7 cellular contexts compared by ENCODE assay signal in the genomic region with DNA sequence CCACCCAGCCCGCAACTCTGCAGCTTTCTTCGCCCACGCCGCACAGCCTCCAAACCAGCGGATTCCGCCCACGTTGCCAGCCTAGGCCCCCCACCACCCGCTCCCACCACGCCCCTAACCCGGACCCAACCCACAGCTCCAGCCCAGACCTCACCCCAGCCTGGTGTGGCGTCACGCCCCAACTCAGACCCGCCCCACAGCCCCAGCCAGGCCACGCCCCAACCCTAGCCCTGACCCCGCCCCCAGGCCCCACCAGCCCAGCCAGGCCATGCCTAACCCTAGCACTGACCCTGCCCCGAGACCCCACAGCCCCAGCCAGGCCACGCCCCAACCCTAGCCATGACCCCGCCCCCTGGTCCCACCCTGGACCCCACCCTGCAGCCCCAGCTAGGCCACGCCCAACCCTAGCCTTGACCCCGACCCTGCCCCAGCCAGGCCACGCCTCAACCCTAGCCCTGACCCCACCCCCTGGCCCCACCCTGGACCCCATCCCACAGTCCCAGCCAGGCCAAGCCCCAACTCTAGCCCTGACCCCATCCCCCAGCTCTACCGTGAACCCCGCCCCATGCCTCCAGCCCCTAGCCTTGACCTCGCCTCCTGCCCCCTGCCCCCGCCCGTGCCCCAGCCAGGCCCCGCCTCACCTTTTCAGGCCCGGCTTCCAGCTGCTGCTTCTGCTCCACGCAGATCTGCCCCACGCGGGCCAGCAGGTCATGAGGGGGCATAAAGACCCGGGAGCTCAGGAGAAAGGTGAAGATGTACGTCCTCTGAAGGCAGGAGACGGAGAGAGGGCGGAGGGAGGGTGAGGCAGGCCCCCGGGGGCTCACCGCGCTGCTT.
DNase-seq lines count a peak whose midpoint lies in the region; ATAC-seq, FAIRE-seq and TF ChIP-seq lines count a peak whose summit lies in the region.

No MANE protein-coding gene starts in this region.

- H3K79me2 ChIP-seq in GM12878 (ENCODE audit: control insufficient read depth, insufficient read depth, low read length) (no peaks in the 10 kb centered on the region), keratinocyte (ENCODE audit: control insufficient read depth, insufficient read depth, low read length) (no peaks in the 10 kb centered on the region)

- no peaks in the 10 kb centered on the region for H3K9me1 ChIP-seq in keratinocyte (ENCODE audit: control insufficient read depth, extremely low read depth, insufficient read depth, low read length)

- BruUV-seq in GM12878 (replicated peaks; lab: Mats Ljungman, UMichigan) = no TSS peak

- SMC1A ChIA-PET in GM12878 (lab: Charles Lee; ENCODE audit: uncharacterized antibody, unreplicated experiment) = interaction anchor here (1.0 kb wide), 2 partner anchors 14 to 82 kb away, joined by 3 read pairs; no protein-coding TSS in a partner anchor

- H3K4me2 ChIP-seq in GM12878 (ENCODE audit: control insufficient read depth, insufficient read depth) (peak overlapping the region; percentile 89; the same call in 1 of the 2 replicates), keratinocyte (ENCODE audit: control insufficient read depth, extremely low read depth, insufficient read depth, low read depth, low read length) (peak overlapping the region; percentile 74)

- WGBS in GM12878 (ENCODE audit: insufficient coverage, insufficient replicate concordance, low lambda C conversion rate, missing lambda C conversion rate) = 36% methylated on average over 13 of the region's 38 CpGs

- H3K27ac ChIP-seq in GM12878 (ENCODE audit: control insufficient read depth, insufficient read depth) = no peak overlapping the region
- no peak overlapping the region for H3K27ac ChIP-seq in keratinocyte (ENCODE audit: control insufficient read depth, insufficient read depth, low read length)

- H3K9me3 ChIP-seq in NT2/D1 (ENCODE audit: insufficient read depth, low read length) = no peaks in the 10 kb centered on the region
- H3K9me3 ChIP-seq in GM12878 (replicated peaks; ENCODE audit: control insufficient read depth, insufficient read depth, low read length) = no peaks in the 10 kb centered on the region
- no peaks in the 10 kb centered on the region for H3K9me3 ChIP-seq in keratinocyte (ENCODE audit: control insufficient read depth, low read depth, low read length)

- peak overlapping the region; percentile 28 for H2AFZ ChIP-seq in GM12878 (ENCODE audit: control insufficient read depth, low read depth, low read length)
- no peak overlapping the region for H2AFZ ChIP-seq in keratinocyte (ENCODE audit: control insufficient read depth, low read length)

- H3K9ac ChIP-seq in NT2/D1 (ENCODE audit: insufficient read length, low read depth) (peak overlapping the region; percentile 90), GM12878 (ENCODE audit: control insufficient read depth, insufficient read depth, low read length) (no peak overlapping the region), keratinocyte (ENCODE audit: control insufficient read depth, extremely low read depth, insufficient read depth, low read length) (no peak overlapping the region)

- FAIRE-seq in GM12878 (lab: Jason Lieb, UNC) = no peak
- no peak for FAIRE-seq in keratinocyte (lab: Jason Lieb, UNC)

- TF ChIP-seq RAD21 in GM12878 (IDR thresholded peaks at IDR 0.05; ENCODE audit: insufficient read depth, low read depth, low read length) = no peak

- H3K4me3 ChIP-seq in NT2/D1 (ENCODE audit: insufficient read length, low read depth) = peak overlapping the region; percentile 82
- H3K4me3 ChIP-seq in GM12878 = peak overlapping the region; percentile 55
- H3K4me3 ChIP-seq in keratinocyte (ENCODE audit: control insufficient read depth in 2 of 3, extremely low read depth in 1 of 3, insufficient read depth in 2 of 3, low read depth in 1 of 3, low read length in 3 of 3) = peak overlapping the region in 2 of 3 experiments; percentile 38 to 53

- TF ChIP-seq CTCF in GM12878 (IDR thresholded peaks at IDR 0.05 in 2 of 3, conservative IDR thresholded peaks at IDR 0.05 in 1 of 3; ENCODE audit: control insufficient read depth in 2 of 3, extremely low read depth in 1 of 3, insufficient read depth in 1 of 3, low read depth in 3 of 3, low read length in 3 of 3) = no peak
- no peak for TF ChIP-seq CTCF in keratinocyte (optimal IDR thresholded peaks at IDR 0.05 in 1 of 3, IDR thresholded peaks at IDR 0.05 in 1 of 3, conservative IDR thresholded peaks at IDR 0.05 in 1 of 3; ENCODE audit: extremely low read depth in 1 of 3, insufficient read depth in 2 of 3, low read length in 3 of 3)

- DNase-seq in NT2/D1 (ENCODE audit: low read depth, low spot score) = no peak
- DNase-seq in GM12878 (ENCODE audit: low read depth, low spot score) = no peak
- DNase-seq in keratinocyte (ENCODE audit: low read depth, low spot score) = no peak
- peak; percentile 35 to 64 for DNase-seq in stimulated activated effector memory CD8-positive, alpha-beta T cell treated with anti-CD3 and anti-CD28 coated beads, Interleukin-12 subunit alpha, Interleukin-12 subunit beta, amount 100 ng/mL, for 72 hours (ENCODE audit: low spot score in 2 of 2)
- no peak for DNase-seq in NK-92 treated with Interleukin-12 subunit alpha and Interleukin-12 subunit beta, amount 100 ng/mL, for 24 hours (lab: John Stamatoyannopoulos, UW)
- no peak for DNase-seq in superior temporal gyrus (ENCODE audit: extremely low spot score)

- intact Hi-C loops in GM12878 (cut with micrococcal nuclease; ENCODE audit: unreplicated experiment) = loop anchor here (5.0 to 10.0 kb wide), 2 partner anchors 142 to 259 kb away; no protein-coding TSS in a partner anchor

- H3K4me1 Mint-ChIP-seq in stimulated activated effector memory CD8-positive, alpha-beta T cell treated with anti-CD3 and anti-CD28 coated beads, Interleukin-12 subunit alpha, Interleukin-12 subunit beta, amount 100 ng/mL, for 72 hours = peaks cover 25% of the 10 kb centered on the region

- peak; percentile 35 for ATAC-seq in GM19324 (IDR thresholded peaks at IDR 0.05; ENCODE audit: low FRiP score, unreplicated experiment)
- peak; percentile 73 for ATAC-seq in GM12878
- peak; percentile 67 for ATAC-seq in stimulated activated effector memory CD8-positive, alpha-beta T cell treated with anti-CD3 and anti-CD28 coated beads, Interleukin-12 subunit alpha, Interleukin-12 subunit beta, amount 100 ng/mL, for 72 hours

- in situ Hi-C loops in GM12878 (cut with MboI) = loop anchor here (10.0 to 25.0 kb wide), 2 partner anchors 159 to 262 kb away; a partner anchor contains a TSS

- dilution Hi-C loops in keratinocyte (cut with MboI; ENCODE audit: extremely low pct_ligation_motif_present, low sequenced_read_pairs) = no loop called here

- peaks cover 2% of the 10 kb centered on the region; the same call in 1 of the 2 replicates for H4K20me1 ChIP-seq in GM12878 (ENCODE audit: control insufficient read depth, insufficient read depth)
- no peaks in the 10 kb centered on the region for H4K20me1 ChIP-seq in keratinocyte (ENCODE audit: control insufficient read depth, extremely low read depth, insufficient read depth, low read length)

- peaks cover 9% of the 10 kb centered on the region for H3K4me1 ChIP-seq in NT2/D1 (ENCODE audit: insufficient read depth, insufficient read length)
- no peaks in the 10 kb centered on the region for H3K4me1 ChIP-seq in GM12878 (ENCODE audit: control insufficient read depth, insufficient read depth, low read length)
- no peaks in the 10 kb centered on the region for H3K4me1 ChIP-seq in keratinocyte (ENCODE audit: control insufficient read depth, extremely low read depth, insufficient read depth, low read length)

- RAD21 ChIA-PET in GM12878 (lab: Charles Lee; ENCODE audit: unreplicated experiment) = interaction anchor here (0.7 to 1.5 kb wide), 4 partner anchors 18 to 88 kb away, joined by 3 to 10 read pairs (median 3); a partner anchor contains a TSS

- CTCF ChIA-PET in GM12878 (lab: Yijun Ruan, JAX) = interaction anchor here (0.9 to 5.9 kb wide), 17 partner anchors 8 to 255 kb away, joined by 3 to 60 read pairs (median 4); no protein-coding TSS in a partner anchor

- POLR2A ChIA-PET in GM12878 (lab: Charles Lee) = no interaction called here

- H3K27ac Mint-ChIP-seq in stimulated activated effector memory CD8-positive, alpha-beta T cell treated with anti-CD3 and anti-CD28 coated beads, Interleukin-12 subunit alpha, Interleukin-12 subunit beta, amount 100 ng/mL, for 72 hours = no peak overlapping the region

- H3K9me3 Mint-ChIP-seq in stimulated activated effector memory CD8-positive, alpha-beta T cell treated with anti-CD3 and anti-CD28 coated beads, Interleukin-12 subunit alpha, Interleukin-12 subunit beta, amount 100 ng/mL, for 72 hours = no peaks in the 10 kb centered on the region

- peaks cover 3% of the 10 kb centered on the region for H3K36me3 Mint-ChIP-seq in stimulated activated effector memory CD8-positive, alpha-beta T cell treated with anti-CD3 and anti-CD28 coated beads, Interleukin-12 subunit alpha, Interleukin-12 subunit beta, amount 100 ng/mL, for 72 hours

- TF ChIP-seq EP300 in GM12878 (IDR thresholded peaks at IDR 0.05; ENCODE audit: borderline replicate concordance in 1 of 2, control insufficient read depth in 1 of 2, low read depth in 2 of 2, low read length in 2 of 2) = no peak

- TF ChIP-seq POLR2A in GM12878 (IDR thresholded peaks at IDR 0.05; ENCODE audit: low read depth, low read length) = no peak

- H3K4me3 Mint-ChIP-seq in stimulated activated effector memory CD8-positive, alpha-beta T cell treated with anti-CD3 and anti-CD28 coated beads, Interleukin-12 subunit alpha, Interleukin-12 subunit beta, amount 100 ng/mL, for 72 hours = peak overlapping the region; percentile 74

- H3K27me3 ChIP-seq in NT2/D1 (ENCODE audit: insufficient read depth, insufficient read length) = no peaks in the 10 kb centered on the region
- H3K27me3 ChIP-seq in GM12878 (replicated peaks in 1 of 2; ENCODE audit: control insufficient read depth in 2 of 2, insufficient read depth in 2 of 2, low read length in 1 of 2) = no peaks in the 10 kb centered on the region
- no peaks in the 10 kb centered on the region for H3K27me3 ChIP-seq in keratinocyte (ENCODE audit: control insufficient read depth, extremely low read depth, insufficient read depth, low read length)

- H3K36me3 ChIP-seq in NT2/D1 (ENCODE audit: insufficient read depth, insufficient read length, low read length) (peaks cover 40% of the 10 kb centered on the region), GM12878 (ENCODE audit: control insufficient read depth in 2 of 2, insufficient read depth in 2 of 2, low read length in 1 of 2) (no peaks in the 10 kb centered on the region), keratinocyte (ENCODE audit: control insufficient read depth in 2 of 2, extremely low read depth in 1 of 2, insufficient read depth in 2 of 2, low read length in 2 of 2) (peaks cover 0 to 1% of the 10 kb centered on the region in 2 experiments)

TF ChIP-seq in GM12878, 131 proteins besides CTCF, POLR2A, EP300 and RAD21:
- TF ChIP-seq MYB (IDR thresholded peaks at IDR 0.05; ENCODE audit: borderline replicate concordance, low read depth, low read length) (no peak), EGR1 (IDR thresholded peaks at IDR 0.05; ENCODE audit: borderline replicate concordance in 1 of 2, low read depth in 2 of 2, low read length in 2 of 2) (peak in 1 of 2 experiments; percentile 51; a peak in 2 of 3 replicates)

Comparison
In these comparisons a context has a peak if more than half of its experiments do, and no peak if none do; other contexts are left out.
1. DNase-seq: peak in stimulated activated effector memory CD8-positive, alpha-beta T cell treated with anti-CD3 and anti-CD28 coated beads, Interleukin-12 subunit alpha, Interleukin-12 subunit beta, amount 100 ng/mL, for 72 hours (2 of 2); none in NT2/D1 (single experiment), GM12878 (single experiment), keratinocyte (single experiment), NK-92 treated with Interleukin-12 subunit alpha and Interleukin-12 subunit beta, amount 100 ng/mL, for 24 hours (single experiment) and superior temporal gyrus (single experiment).
2. Peak in every context shown above with its lines, with median percentiles within 50 percentile points of each other: ATAC-seq and H3K4me3 ChIP-seq.